9 cellular contexts compared by ENCODE assay signal in genomic region chr1:23421752-23422312, GRCh38. TPM values are rescaled to one million over a fixed set of nuclear protein-coding genes. Genes with fewer than 3 reads are reported as not detected.
DNase-seq lines count a peak whose midpoint lies in the region; ATAC-seq and TF ChIP-seq lines count a peak whose summit lies in the region.
"Had no signal": no experiment of that assay in that cellular context is flagged by ENCODE, and none has a peak within 500 bp of the region (broad histone marks: within the 10 kb centered on the region; RNA-seq: fewer than 3 reads in every experiment).

No MANE protein-coding gene starts in this region.

- in situ Hi-C loops in brain microvascular endothelial cell (cut with HindIII; ENCODE audit: low pct_ligation_motif_present, low sequenced_read_pairs) = loop anchor here (25.0 kb wide), 1 partner anchor 90 kb away; no protein-coding TSS in a partner anchor

- no peaks in the 10 kb centered on the region for H3K27me3 ChIP-seq in brain microvascular endothelial cell (replicated peaks)
- H3K27me3 ChIP-seq in thymus (ENCODE audit: control insufficient read depth, insufficient read depth) = peaks cover 32% of the 10 kb centered on the region

- ATAC-seq in left lobe of liver (peak; percentile 33), HG03135 (IDR thresholded peaks at IDR 0.05; ENCODE audit: unreplicated experiment) (no peak)

- H3K27ac Mint-ChIP-seq in T-helper 1 cell treated with Interleukin-12 subunit alpha and Interleukin-12 subunit beta and Interleukin-4 antibody, amounts not matched to agents 30 μg/mL and 1 μg/mL, for 36 hours = peak overlapping the region; percentile 71

- H3K4me1 Mint-ChIP-seq in T-helper 1 cell treated with Interleukin-12 subunit alpha and Interleukin-12 subunit beta and Interleukin-4 antibody, amounts not matched to agents 30 μg/mL and 1 μg/mL, for 36 hours (ENCODE audit: low read depth) = peaks cover 26% of the 10 kb centered on the region

- H3K9me3 Mint-ChIP-seq in T-helper 1 cell treated with Interleukin-12 subunit alpha and Interleukin-12 subunit beta and Interleukin-4 antibody, amounts not matched to agents 30 μg/mL and 1 μg/mL, for 36 hours = no peaks in the 10 kb centered on the region

- peak overlapping the region; percentile 71 for H3K4me3 Mint-ChIP-seq in T-helper 1 cell treated with Interleukin-12 subunit alpha and Interleukin-12 subunit beta and Interleukin-4 antibody, amounts not matched to agents 30 μg/mL and 1 μg/mL, for 36 hours

- H3K4me1 ChIP-seq in thymus (ENCODE audit: control insufficient read depth, insufficient read depth, low read length) = peaks cover 20% of the 10 kb centered on the region

- TF ChIP-seq CTCF in brain microvascular endothelial cell (IDR thresholded peaks at IDR 0.05; ENCODE audit: low read depth, low read length, missing control alignments) = peak; percentile 29

- peaks cover 39% of the 10 kb centered on the region for H3K27me3 Mint-ChIP-seq in T-helper 1 cell treated with Interleukin-12 subunit alpha and Interleukin-12 subunit beta and Interleukin-4 antibody, amounts not matched to agents 30 μg/mL and 1 μg/mL, for 36 hours (ENCODE audit: low read depth)

- H3K36me3 ChIP-seq in brain microvascular endothelial cell (replicated peaks) = no peaks in the 10 kb centered on the region
- no peaks in the 10 kb centered on the region for H3K36me3 ChIP-seq in thymus (ENCODE audit: control insufficient read depth, insufficient read depth)

- H3K4me3 ChIP-seq in brain microvascular endothelial cell (ENCODE audit: low read depth, low read length) = no peak overlapping the region
- H3K4me3 ChIP-seq in thymus (ENCODE audit: low read length) = no peak overlapping the region

- no peak for DNase-seq in T-helper 1 cell
- peak; percentile 21 for DNase-seq in brain microvascular endothelial cell
- DNase-seq in left lobe of liver (ENCODE audit: low spot score) = peak; percentile 68
- no peak for DNase-seq in stimulated activated naive CD4-positive, alpha-beta T cell (lab: John Stamatoyannopoulos, UW)
- no peak for DNase-seq in kidney glomerular epithelial cell (lab: John Stamatoyannopoulos, UW)
- DNase-seq: NCI-H1105 treated with DMSO at 0.1 percent for 48 hours had no signal

- no peaks in the 10 kb centered on the region for H3K9me3 ChIP-seq in thymus (ENCODE audit: control insufficient read depth)

- 77% methylated on average over 8 of the region's 8 CpGs for WGBS in thymus

- no peaks in the 10 kb centered on the region for H3K36me3 Mint-ChIP-seq in T-helper 1 cell treated with Interleukin-12 subunit alpha and Interleukin-12 subunit beta and Interleukin-4 antibody, amounts not matched to agents 30 μg/mL and 1 μg/mL, for 36 hours (ENCODE audit: low read depth)

- no peak overlapping the region for H3K27ac ChIP-seq in brain microvascular endothelial cell
- peak overlapping the region; percentile 25 for H3K27ac ChIP-seq in thymus (ENCODE audit: low read depth)

RNA-seq across cellular contexts. Expression of gene TCEA3, which starts 2.7 kb away (rescaled TPM):
- 70.9 TPM for total RNA-seq in left lobe of liver
- polyA plus RNA-seq in thymus = 5.5 TPM

RNA-seq across cellular contexts. Expression of gene ZNF436, which starts 52.2 kb away (rescaled TPM):
- 3.7 TPM for total RNA-seq in left lobe of liver
- 6.6 TPM for polyA plus RNA-seq in thymus

Comparison
In these comparisons a context has a peak if more than half of its experiments do, and no peak if none do; other contexts are left out.
1. DNase-seq: peak in brain microvascular endothelial cell (single experiment) and left lobe of liver (single experiment); none in T-helper 1 cell (0 of 5), stimulated activated naive CD4-positive, alpha-beta T cell (0 of 6) and kidney glomerular epithelial cell (single experiment).